ENCODE assay signal across 24 cellular contexts in genomic region chr2:180057706-180058412, GRCh38.
"Had no signal": no experiment of that assay in that cellular context is flagged by ENCODE, and none has a peak within 500 bp of the region (broad histone marks: within the 10 kb centered on the region; RNA-seq: fewer than 3 reads in every experiment).

No MANE protein-coding gene starts in this region.

- H3K4me3 Mint-ChIP-seq: activated CD4-positive, alpha-beta memory T cell treated with anti-CD3 and anti-CD28 coated beads, Interleukin-2, amount 10 ng/mL, durations not matched to agents 7 days and 5 days; activated CD4-positive, alpha-beta T cell treated with anti-CD3 and anti-CD28 coated beads for 36 hours; activated naive CD8-positive, alpha-beta T cell treated with anti-CD3 and anti-CD28 coated beads, Interleukin-2, amount 50 U/mL, for 24 hours; T-cell had no signal

- H3K27me3 ChIP-seq: ascending aorta, body of pancreas had no signal

- H3K27ac ChIP-seq: ascending aorta, body of pancreas, SK-N-MC, VCaP had no signal

- H3K9me3 ChIP-seq: ascending aorta, body of pancreas had no signal

- H3K4me1 ChIP-seq: ascending aorta, body of pancreas had no signal

- H3K4me3 ChIP-seq: ascending aorta, body of pancreas, SK-N-MC had no signal

- H3K36me3 ChIP-seq: ascending aorta had no signal

- ATAC-seq: activated CD4-positive, alpha-beta T cell treated with anti-CD3 and anti-CD28 coated beads for 36 hours; activated naive CD4-positive, alpha-beta T cell treated with anti-CD3 and anti-CD28 coated beads, Interleukin-2, amount 50 U/mL, for 72 hours; activated naive CD8-positive, alpha-beta T cell treated with anti-CD3 and anti-CD28 coated beads, Interleukin-2, amount 50 U/mL, for 24 hours; body of pancreas; Right ventricle myocardium inferior; T-cell had no signal

- DNase-seq: activated CD4-positive, alpha-beta memory T cell treated with anti-CD3 and anti-CD28 coated beads, Interleukin-2, amount 10 ng/mL, durations not matched to agents 7 days and 5 days; activated CD4-positive, alpha-beta T cell treated with anti-CD3 and anti-CD28 coated beads for 36 hours; activated CD4-positive, alpha-beta T cell treated with anti-CD3 and anti-CD28 coated beads, Interleukin-2, amount 50 U/mL, for 1 hour; activated CD8-positive, alpha-beta memory T cell treated with anti-CD3 and anti-CD28 coated beads, Interleukin-2, amount 50 U/mL, for 4 hours; activated naive CD8-positive, alpha-beta T cell treated with anti-CD3 and anti-CD28 coated beads, Interleukin-2, amount 50 U/mL, for 24 hours; amniotic stem cell; body of pancreas; central memory CD4-positive, alpha-beta T cell; MM.1S; NCI-H1105; NCI-H1436; NCI-H1694 treated with DMSO at 0.1 percent for 48 hours; NCI-H2029 treated with DMSO at 0.1 percent for 48 hours; NCI-H345; NCI-H510A; NCI-H526 treated with DMSO at 0.1 percent for 48 hours; NCI-H82; T-cell; T-helper 2 cell had no signal

- H3K36me3 Mint-ChIP-seq: activated naive CD4-positive, alpha-beta T cell treated with anti-CD3 and anti-CD28 coated beads, Interleukin-2, amount 50 U/mL, for 72 hours; T-cell had no signal

- H3K4me1 Mint-ChIP-seq: activated CD4-positive, alpha-beta memory T cell treated with anti-CD3 and anti-CD28 coated beads, Interleukin-2, amount 10 ng/mL, durations not matched to agents 7 days and 5 days; activated CD4-positive, alpha-beta T cell treated with anti-CD3 and anti-CD28 coated beads for 36 hours; activated naive CD8-positive, alpha-beta T cell treated with anti-CD3 and anti-CD28 coated beads, Interleukin-2, amount 50 U/mL, for 24 hours; T-cell had no signal

- H3K27ac Mint-ChIP-seq: activated CD4-positive, alpha-beta memory T cell treated with anti-CD3 and anti-CD28 coated beads, Interleukin-2, amount 10 ng/mL, durations not matched to agents 7 days and 5 days; activated CD4-positive, alpha-beta T cell treated with anti-CD3 and anti-CD28 coated beads for 36 hours; activated naive CD4-positive, alpha-beta T cell treated with anti-CD3 and anti-CD28 coated beads, Interleukin-2, amount 50 U/mL, for 72 hours; activated naive CD8-positive, alpha-beta T cell treated with anti-CD3 and anti-CD28 coated beads, Interleukin-2, amount 50 U/mL, for 24 hours; T-cell had no signal
